In the genomic region with DNA sequence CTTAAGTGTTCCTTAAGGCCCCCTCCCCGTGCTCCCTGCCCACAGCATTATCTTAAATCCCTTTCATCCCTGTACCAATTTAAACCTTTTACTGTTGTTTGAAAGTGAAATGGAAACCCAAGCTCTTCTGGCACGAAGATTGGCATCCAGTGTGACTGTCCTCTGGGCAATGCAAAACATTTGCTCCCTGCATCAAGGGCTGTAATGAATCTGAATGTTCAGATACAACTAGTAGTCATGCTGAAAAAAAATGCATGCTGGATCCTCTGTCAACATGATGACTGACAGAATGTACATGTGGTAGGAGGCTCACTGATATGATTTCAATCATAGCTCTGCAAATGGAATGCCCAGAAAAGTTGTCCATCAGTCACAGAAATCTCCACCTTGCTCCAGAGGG, we compare ENCODE assay signal across 30 cellular contexts. TPM values are rescaled to one million over a fixed set of nuclear protein-coding genes. Genes with fewer than 3 reads are reported as not detected.
A peak's percentile ranks its signal among the peaks of the same experiment; 100 is the strongest.
DNase-seq lines count a peak whose midpoint lies in the region; ATAC-seq and TF ChIP-seq lines count a peak whose summit lies in the region.
"Had no signal": no experiment of that assay in that cellular context is flagged by ENCODE, and none has a peak within 500 bp of the region (broad histone marks: within the 10 kb centered on the region; RNA-seq: fewer than 3 reads in every experiment).

No MANE protein-coding gene starts in this region.

- H3K4me1 Mint-ChIP-seq in T-cell = no peaks in the 10 kb centered on the region
- H3K4me1 Mint-ChIP-seq: activated CD4-positive, alpha-beta T cell treated with anti-CD3 and anti-CD28 coated beads for 36 hours had no signal

- H3K9me3 ChIP-seq in RWPE2 (ENCODE audit: severe bottlenecking) (peaks cover 3% of the 10 kb centered on the region), psoas muscle (no peaks in the 10 kb centered on the region), suprapubic skin (no peaks in the 10 kb centered on the region)
- H3K9me3 ChIP-seq: breast epithelium, Caco-2, left lung, sigmoid colon, tibial nerve had no signal

- DNase-seq in EL (peak; percentile 41), RWPE2 (ENCODE audit: low spot score) (no peak), fibroblast of peridontal ligament (ENCODE audit: extremely low read depth) (peak; percentile 41), psoas muscle (no peak), NCI-H524 (lab: John Stamatoyannopoulos, UW) (no peak), T-cell (no peak), kidney glomerular epithelial cell (lab: John Stamatoyannopoulos, UW) (no peak), suprapubic skin (ENCODE audit: low spot score in 2 of 2) (no peak)
- DNase-seq: ACHN; activated CD4-positive, alpha-beta T cell treated with anti-CD3 and anti-CD28 coated beads for 36 hours; activated CD8-positive, alpha-beta memory T cell treated with anti-CD3 and anti-CD28 coated beads, Interleukin-2, amount 50 U/mL, for 48 hours; activated CD8-positive, alpha-beta T cell treated with anti-CD3 and anti-CD28 coated beads for 36 hours; activated naive CD4-positive, alpha-beta T cell treated with anti-CD3 and anti-CD28 coated beads, Interleukin-2, amount 50 U/mL, for 16 hours; amygdala; C1 segment of cervical spinal cord; Caco-2; GDM1; left lung; mesenchymal stem cell; NCI-H1092 treated with DMSO at 0.1 percent for 48 hours; NCI-H187; NCI-H2171; NCI-H510A treated with DMSO at 0.1 percent for 48 hours; SHP77; sigmoid colon; stimulated activated CD4-positive, alpha-beta T cell treated with anti-CD3 and anti-CD28 coated beads, Interleukin-15, amount 100 ng/mL, for 24 hours; stimulated activated CD4-positive, alpha-beta T cell treated with anti-CD3 and anti-CD28 coated beads, Interleukin-4, amount 100 ng/mL, for 4 hours had no signal

- POLR2A ChIA-PET in T-cell (lab: Charles Lee) = no interaction called here

- H3K4me3 ChIP-seq in RWPE2 (ENCODE audit: severe bottlenecking) (no peak overlapping the region), psoas muscle (no peak overlapping the region), suprapubic skin (no peak overlapping the region)
- H3K4me3 ChIP-seq: breast epithelium, left lung, sigmoid colon, tibial nerve had no signal

- ATAC-seq in RWPE2 (ENCODE audit: low read depth) (peak; percentile 34; the same call in 1 of the 3 replicates), psoas muscle (peak; percentile 95 to 97 (median 96)), T-cell (replicated peaks in 1 of 4) (no peak)
- ATAC-seq: activated CD4-positive, alpha-beta T cell treated with anti-CD3 and anti-CD28 coated beads for 36 hours; activated CD8-positive, alpha-beta T cell treated with anti-CD3 and anti-CD28 coated beads for 36 hours; left lung had no signal

- H3K27me3 Mint-ChIP-seq in T-cell = peaks cover 6 to 16% of the 10 kb centered on the region in 2 donors

- H3K27ac ChIP-seq in RWPE2 (ENCODE audit: poor library complexity, severe bottlenecking) (no peak overlapping the region), psoas muscle (peak overlapping the region; percentile 70), suprapubic skin (no peak overlapping the region)
- H3K27ac ChIP-seq: breast epithelium, left lung, sigmoid colon, tibial nerve, VCaP had no signal

- CTCF ChIA-PET in T-cell (lab: Charles Lee) = no interaction called here

- H3K27me3 ChIP-seq in RWPE2 (ENCODE audit: insufficient read depth, poor library complexity, severe bottlenecking) (no peaks in the 10 kb centered on the region), psoas muscle (ENCODE audit: insufficient read depth in 3 of 3, low read length in 2 of 3) (no peaks in the 10 kb centered on the region), suprapubic skin (no peaks in the 10 kb centered on the region)
- H3K27me3 ChIP-seq: breast epithelium, left lung, sigmoid colon, tibial nerve had no signal

- no peaks in the 10 kb centered on the region for H3K9me3 Mint-ChIP-seq in T-cell
- H3K9me3 Mint-ChIP-seq: activated CD8-positive, alpha-beta T cell treated with anti-CD3 and anti-CD28 coated beads for 36 hours had no signal

- no peak overlapping the region for H3K27ac Mint-ChIP-seq in T-cell
- H3K27ac Mint-ChIP-seq: activated CD4-positive, alpha-beta T cell treated with anti-CD3 and anti-CD28 coated beads for 36 hours; activated CD8-positive, alpha-beta T cell treated with anti-CD3 and anti-CD28 coated beads for 36 hours had no signal

- no peak overlapping the region for H3K4me3 Mint-ChIP-seq in T-cell
- H3K4me3 Mint-ChIP-seq: activated CD4-positive, alpha-beta T cell treated with anti-CD3 and anti-CD28 coated beads for 36 hours; activated CD8-positive, alpha-beta T cell treated with anti-CD3 and anti-CD28 coated beads for 36 hours had no signal

- H3K36me3 ChIP-seq in RWPE2 (ENCODE audit: low read depth) (no peaks in the 10 kb centered on the region), psoas muscle (ENCODE audit: insufficient read depth in 1 of 2, low read depth in 1 of 2) (no peaks in the 10 kb centered on the region), suprapubic skin (no peaks in the 10 kb centered on the region)
- H3K36me3 ChIP-seq: breast epithelium, left lung, sigmoid colon, tibial nerve had no signal

- 24 to 42% (median 28%) methylated on average over 2 of the region's 2 CpGs for WGBS in psoas muscle, 3 donors
- 91% methylated on average over 2 of the region's 2 CpGs for WGBS in suprapubic skin

- no peak for TF ChIP-seq POLR2A in suprapubic skin (IDR thresholded peaks at IDR 0.05)

- TF ChIP-seq EP300 in suprapubic skin (IDR thresholded peaks at IDR 0.05) = no peak

- no peak for TF ChIP-seq CTCF in RWPE2 (IDR thresholded peaks at IDR 0.05; ENCODE audit: poor library complexity, severe bottlenecking)
- TF ChIP-seq CTCF in psoas muscle (IDR thresholded peaks at IDR 0.05) = no peak
- TF ChIP-seq CTCF in suprapubic skin (IDR thresholded peaks at IDR 0.05) = no peak

- intact Hi-C loops in psoas muscle (cut with DNase I) = no loop called here

- no peaks in the 10 kb centered on the region for H3K36me3 Mint-ChIP-seq in T-cell

- H3K4me1 ChIP-seq in RWPE2 (ENCODE audit: insufficient read depth, poor library complexity, severe bottlenecking) (peaks cover 4% of the 10 kb centered on the region), psoas muscle (peaks cover 20% of the 10 kb centered on the region), suprapubic skin (no peaks in the 10 kb centered on the region)
- H3K4me1 ChIP-seq: breast epithelium, left lung, sigmoid colon, tibial nerve had no signal

RNA-seq across cellular contexts. Expression of a gene that starts 8.1 kb away (rescaled TPM):
- 10 to 100 TPM; 11.8 to 43.2 (median 22.7) TPM for total RNA-seq in psoas muscle
- polyA plus RNA-seq in psoas muscle = 10 to 100 TPM in 1 of 3 donors, 1 to 10 TPM in 2; 7.5 to 12.9 (median 9.5) TPM
- 1 to 10 TPM; 6.1 to 7.6 (median 7.1) TPM for total RNA-seq in T-cell
- 10 to 100 TPM; 19.4 to 36.4 (median 26.9) TPM for total RNA-seq in suprapubic skin

Comparison
In these comparisons a context has a peak if more than half of its experiments do, and no peak if none do; other contexts are left out.
1. DNase-seq: peak in EL (single experiment) and fibroblast of peridontal ligament (single experiment); none in RWPE2 (single experiment), psoas muscle (0 of 2), NCI-H524 (0 of 2), T-cell (0 of 34), kidney glomerular epithelial cell (single experiment) and suprapubic skin (0 of 2).
2. ATAC-seq: peak in RWPE2 (single experiment) and psoas muscle (4 of 4); none in T-cell (0 of 4).